19 cellular contexts compared by ENCODE assay signal in the genomic region with DNA sequence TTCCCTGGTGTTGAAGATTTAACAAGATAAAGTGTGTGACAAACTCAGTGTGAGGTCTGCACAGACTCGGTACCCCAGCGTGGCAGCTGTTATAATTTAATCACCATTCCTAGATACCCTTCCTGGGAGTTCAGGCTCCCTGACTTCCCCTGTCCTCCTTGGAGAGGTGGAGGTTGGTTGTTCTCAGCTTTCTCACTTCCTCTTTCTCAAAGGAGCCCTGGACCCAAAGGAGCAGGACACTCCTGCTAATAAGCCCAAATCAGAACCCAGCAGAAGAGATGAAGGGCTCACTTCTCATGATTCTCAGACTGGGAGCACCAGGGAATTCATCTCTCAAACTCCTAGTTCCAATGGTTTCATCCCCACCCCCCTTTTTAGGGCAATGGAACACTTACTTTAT.
"Had no signal": no experiment of that assay in that cellular context is flagged by ENCODE, and none has a peak within 500 bp of the region (broad histone marks: within the 10 kb centered on the region; RNA-seq: fewer than 3 reads in every experiment).

No MANE protein-coding gene starts in this region.

- H3K36me3 ChIP-seq: left ventricle myocardium inferior, neural progenitor cell, neutrophil, ovary, right atrium auricular region, spleen, uterus had no signal

- H3K9ac ChIP-seq: neural progenitor cell had no signal

- H3K9me3 ChIP-seq: left ventricle myocardium inferior, neutrophil, ovary, right atrium auricular region, spleen, tibial nerve, uterus had no signal

- ATAC-seq: natural killer cell had no signal

- H3K4me1 ChIP-seq: neural progenitor cell, right atrium auricular region, spleen, uterus had no signal

- H3K4me3 ChIP-seq: hepatocyte, left ventricle myocardium inferior, lung, neural progenitor cell, ovary, right atrium auricular region, spleen, tibial nerve, uterus had no signal

- DNase-seq: islet precursor cell; left ventricle myocardium inferior; mesendoderm; naive B cell; natural killer cell; nephron progenitor cell; occipital lobe; ovary; small intestine; stimulated activated CD4-positive, alpha-beta T cell treated with anti-CD3 and anti-CD28 coated beads, Interleukin-4, amount 100 ng/mL, for 24 hours; stimulated activated naive CD4-positive, alpha-beta T cell; uterus had no signal

- H3K4me2 ChIP-seq: hepatocyte, neural progenitor cell had no signal

- H3K27me3 ChIP-seq: hepatocyte, neural progenitor cell, ovary, right atrium auricular region, tibial nerve, uterus had no signal

- H3K27ac ChIP-seq: hepatocyte, left ventricle myocardium inferior, neural progenitor cell, neutrophil, ovary, right atrium auricular region, spleen, uterus had no signal
